In genomic region chr7:80392229-80393169, GRCh38 we compare ENCODE assay signal across 8 cellular contexts.
DNase-seq lines count a peak whose midpoint lies in the region; ATAC-seq and TF ChIP-seq lines count a peak whose summit lies in the region.

No MANE protein-coding gene starts in this region.

- WGBS in heart right ventricle, 2 donors: 77 to 80% methylated on average over 4 of the region's 4 CpGs
- 80 to 85% methylated on average over 4 of the region's 4 CpGs for WGBS in testis, 2 donors

- no peak for TF ChIP-seq POLR2A in testis (IDR thresholded peaks at IDR 0.05)

- H3K9me3 Mint-ChIP-seq in Calu3 (ENCODE audit: low read depth, unreplicated experiment): no peaks in the 10 kb centered on the region

- peaks cover 21% of the 10 kb centered on the region for H3K4me1 Mint-ChIP-seq in Calu3 (ENCODE audit: low read depth, unreplicated experiment)

- in situ Hi-C loops in Panc1 (cut with HindIII; ENCODE audit: low pct_unique_long_range_greater_than_20kb, low sequenced_read_pairs): no loop called here

- BruUV-seq in Panc1 (replicated peaks; lab: Mats Ljungman, UMichigan) (no TSS peak), Calu3 (replicated peaks; lab: Mats Ljungman, UMichigan) (no TSS peak)

- no peaks in the 10 kb centered on the region for H3K27me3 Mint-ChIP-seq in Calu3 (ENCODE audit: unreplicated experiment)

- H3K4me1 ChIP-seq in heart right ventricle (no peaks in the 10 kb centered on the region), Panc1 (ENCODE audit: control insufficient read depth, insufficient read depth, low read length) (no peaks in the 10 kb centered on the region), testis (no peaks in the 10 kb centered on the region)

- H3K36me3 Mint-ChIP-seq in Calu3 (ENCODE audit: insufficient read depth, unreplicated experiment): no peaks in the 10 kb centered on the region

- H3K4me3 ChIP-seq in heart right ventricle (no peak overlapping the region), Panc1 (ENCODE audit: low read depth in 2 of 2, low read length in 2 of 2) (no peak overlapping the region), fibroblast of pulmonary artery (replicated peaks; ENCODE audit: low read depth, low read length) (no peak overlapping the region), testis (no peak overlapping the region)

- no peak overlapping the region for H3K4me3 Mint-ChIP-seq in Calu3 (ENCODE audit: low read depth, unreplicated experiment)

- ATAC-seq in heart right ventricle: no peak
- ATAC-seq in left ventricle myocardium superior: no peak
- peak; percentile 60; the same call in 1 of the 2 replicates for ATAC-seq in Panc1
- ATAC-seq in HG02981 (IDR thresholded peaks at IDR 0.05; ENCODE audit: unreplicated experiment): no peak

- no peaks in the 10 kb centered on the region for H3K9me3 ChIP-seq in heart right ventricle
- H3K9me3 ChIP-seq in Panc1 (ENCODE audit: control insufficient read depth, insufficient read depth, low read depth, low read length): no peaks in the 10 kb centered on the region
- H3K9me3 ChIP-seq in testis: no peaks in the 10 kb centered on the region

- H3K27ac Mint-ChIP-seq in Calu3 (ENCODE audit: unreplicated experiment): no peak overlapping the region

- H3K27ac ChIP-seq in heart right ventricle (no peak overlapping the region), Panc1 (ENCODE audit: low read length) (no peak overlapping the region), testis (no peak overlapping the region)

- POLR2A ChIA-PET in Panc1 (lab: Charles Lee): no interaction called here

- H3K36me3 ChIP-seq in heart right ventricle: no peaks in the 10 kb centered on the region
- no peaks in the 10 kb centered on the region for H3K36me3 ChIP-seq in Panc1 (ENCODE audit: control insufficient read depth, insufficient read depth, low read length)
- no peaks in the 10 kb centered on the region for H3K36me3 ChIP-seq in testis (ENCODE audit: low read depth, missing control alignments)

- DNase-seq in heart right ventricle (no peak), left ventricle myocardium superior (no peak), Panc1 (ENCODE audit: low read depth, low spot score) (no peak), fibroblast of pulmonary artery (ENCODE audit: low read depth) (peak; percentile 71), testis (no peak), Calu3 (no peak), NCI-H446 treated with DMSO at 0.1 percent for 48 hours (lab: John Stamatoyannopoulos, UW) (no peak)

- peak; percentile 15 to 78 (median 62) for TF ChIP-seq CTCF in heart right ventricle (IDR thresholded peaks at IDR 0.05)
- peak; percentile 55; the same call in 1 of the 2 replicates for TF ChIP-seq CTCF in Panc1 (IDR thresholded peaks at IDR 0.05)
- peak; percentile 58 for TF ChIP-seq CTCF in fibroblast of pulmonary artery (IDR thresholded peaks at IDR 0.05; ENCODE audit: low read length, missing control alignments)
- TF ChIP-seq CTCF in testis (IDR thresholded peaks at IDR 0.05): peak; percentile 27 to 72 (median 36)
- no peak for TF ChIP-seq CTCF in Calu3 (IDR thresholded peaks at IDR 0.05; ENCODE audit: unreplicated experiment)

- H3K27me3 ChIP-seq in heart right ventricle (no peaks in the 10 kb centered on the region), Panc1 (ENCODE audit: control insufficient read depth, insufficient read depth, low read length) (no peaks in the 10 kb centered on the region; the same call in 1 of the 2 replicates), testis (no peaks in the 10 kb centered on the region)

- intact Hi-C loops in heart right ventricle (cut with DNase I) (loop anchor here (2.0 to 10.0 kb wide), 10 partner anchors 58 to 332 kb away; partner anchors contain the start of gene GNAI1 (in 3 of the 10)), left ventricle myocardium superior (cut with micrococcal nuclease) (loop anchor here (10.0 kb wide), 1 partner anchor 298 kb away; no protein-coding TSS in a partner anchor), Panc1 (cut with micrococcal nuclease; ENCODE audit: unreplicated experiment) (loop anchor here (10.0 kb wide), 1 partner anchor 298 kb away; no protein-coding TSS in a partner anchor), testis (cut with DNase I; ENCODE audit: low total_unique reads) (no loop called here), Calu3 (cut with micrococcal nuclease; ENCODE audit: unreplicated experiment) (loop anchor here (2.0 to 5.0 kb wide), 3 partner anchors 175 to 332 kb away; partner anchors contain the start of gene GNAI1)

- CTCF ChIA-PET in Panc1 (lab: Charles Lee) (interaction anchor here (0.8 to 1.4 kb wide), 2 partner anchors 259 to 333 kb away, joined by 3 to 4 read pairs; no protein-coding TSS in a partner anchor), Calu3 (lab: Charles Lee) (interaction anchor here (0.7 to 1.3 kb wide), 5 partner anchors 16 to 297 kb away, joined by 3 to 17 read pairs (median 3); partner anchors contain the start of gene GNAI1)
